ENCODE assay signal across 23 cellular contexts in genomic region chr6:7841781-7842468, GRCh38.
"Had no signal": no experiment of that assay in that cellular context is flagged by ENCODE, and none has a peak within 500 bp of the region (broad histone marks: within the 10 kb centered on the region; RNA-seq: fewer than 3 reads in every experiment).

No MANE protein-coding gene starts in this region.

- H3K36me3 ChIP-seq: brain microvascular endothelial cell, colonic mucosa, gastrocnemius medialis, sigmoid colon, spleen, thyroid gland had no signal

- H3K27me3 Mint-ChIP-seq: stimulated activated memory B cell treated with anti-CD40 and anti-IgM and Interleukin-4, amounts not matched to agents 10 μg/mL and 1 μg/mL and 100 μg/mL, for 72 hours had no signal

- FAIRE-seq: keratinocyte had no signal

- H3K9me3 ChIP-seq: colonic mucosa, gastrocnemius medialis, sigmoid colon, thyroid gland had no signal

- H3K4me3 ChIP-seq: colonic mucosa, gastrocnemius medialis, sigmoid colon, spleen, thyroid gland had no signal

- H3K4me3 Mint-ChIP-seq: activated CD4-positive, alpha-beta T cell treated with anti-CD3 and anti-CD28 coated beads, Interleukin-2, amount 10 ng/mL, durations not matched to agents 7 days and 5 days; activated CD8-positive, alpha-beta T cell treated with anti-CD3 and anti-CD28 coated beads, Interleukin-2, amount 10 ng/mL, durations not matched to agents 7 days and 5 days; activated naive CD4-positive, alpha-beta T cell treated with anti-CD3 and anti-CD28 coated beads for 36 hours; activated T-cell treated with anti-CD3 and anti-CD28 coated beads, Interleukin-2, amount 50 U/mL, for 24 hours; central memory CD8-positive, alpha-beta T cell; mesothelial cell of epicardium; nephron; stimulated activated memory B cell treated with anti-CD40 and anti-IgM and Interleukin-4, amounts not matched to agents 10 μg/mL and 1 μg/mL and 100 μg/mL, for 72 hours; T-helper 2 cell treated with Interferon-gamma antibody and Interleukin-4, amounts not matched to agents 5 μg/mL and 100 μg/mL, for 36 hours had no signal

- ATAC-seq: activated CD4-positive, CD25-positive, alpha-beta regulatory T cell treated with anti-CD3 and anti-CD28 coated beads, Interleukin-2, amount 50 U/mL, for 24 hours; activated CD8-positive, alpha-beta T cell treated with anti-CD3 and anti-CD28 coated beads, Interleukin-2, amount 10 ng/mL, durations not matched to agents 7 days and 5 days; gastrocnemius medialis; left lobe of liver; stimulated activated memory B cell treated with anti-CD40 and anti-IgM and Interleukin-4, amounts not matched to agents 10 μg/mL and 1 μg/mL and 100 μg/mL, for 72 hours had no signal

- H3K27ac Mint-ChIP-seq: activated CD4-positive, alpha-beta T cell treated with anti-CD3 and anti-CD28 coated beads, Interleukin-2, amount 10 ng/mL, durations not matched to agents 7 days and 5 days; activated CD8-positive, alpha-beta T cell treated with anti-CD3 and anti-CD28 coated beads, Interleukin-2, amount 10 ng/mL, durations not matched to agents 7 days and 5 days; activated naive CD4-positive, alpha-beta T cell treated with anti-CD3 and anti-CD28 coated beads for 36 hours; activated T-cell treated with anti-CD3 and anti-CD28 coated beads, Interleukin-2, amount 50 U/mL, for 24 hours; activated T-helper 2 cell treated with anti-CD3 and anti-CD28 coated beads, Interferon-gamma antibody, Interleukin-2, Interleukin-4, amounts not matched to agents 10 μg/mL and 5 μg/mL and 100 μg/mL, durations not matched to agents 14 hours and 24 hours and 36 hours; mesothelial cell of epicardium; nephron; stimulated activated memory B cell treated with anti-CD40 and anti-IgM and Interleukin-4, amounts not matched to agents 10 μg/mL and 1 μg/mL and 100 μg/mL, for 72 hours; T-helper 2 cell treated with Interferon-gamma antibody and Interleukin-4, amounts not matched to agents 5 μg/mL and 100 μg/mL, for 36 hours had no signal

- DNase-seq: activated CD4-positive, alpha-beta T cell treated with anti-CD3 and anti-CD28 coated beads, Interleukin-2, amount 10 ng/mL, durations not matched to agents 7 days and 5 days; activated CD8-positive, alpha-beta T cell treated with anti-CD3 and anti-CD28 coated beads, Interleukin-2, amount 10 ng/mL, durations not matched to agents 7 days and 5 days; activated naive CD4-positive, alpha-beta T cell treated with anti-CD3 and anti-CD28 coated beads for 36 hours; activated T-cell treated with anti-CD3 and anti-CD28 coated beads, Interleukin-2, amount 50 U/mL, for 24 hours; aorta; brain microvascular endothelial cell; colonic mucosa; erythroblast; gastrocnemius medialis; sigmoid colon; spleen; stimulated activated CD4-positive, alpha-beta T cell treated with anti-CD3 and anti-CD28 coated beads, Interleukin-4, amount 100 ng/mL, for 4 hours; thyroid gland had no signal

- H3K27ac ChIP-seq: brain microvascular endothelial cell, colonic mucosa, gastrocnemius medialis, parathyroid adenoma, sigmoid colon, spleen, thyroid gland had no signal

- H3K27me3 ChIP-seq: brain microvascular endothelial cell, colonic mucosa, gastrocnemius medialis, sigmoid colon, spleen, thyroid gland had no signal

- H3K4me1 Mint-ChIP-seq: activated CD4-positive, alpha-beta T cell treated with anti-CD3 and anti-CD28 coated beads, Interleukin-2, amount 10 ng/mL, durations not matched to agents 7 days and 5 days; central memory CD8-positive, alpha-beta T cell; mesothelial cell of epicardium; stimulated activated memory B cell treated with anti-CD40 and anti-IgM and Interleukin-4, amounts not matched to agents 10 μg/mL and 1 μg/mL and 100 μg/mL, for 72 hours had no signal

- H2AFZ ChIP-seq: parathyroid adenoma had no signal

- H3K4me1 ChIP-seq: colonic mucosa, gastrocnemius medialis, parathyroid adenoma, sigmoid colon, spleen, thyroid gland had no signal

- H3K79me2 ChIP-seq: parathyroid adenoma had no signal

- H3K9me3 Mint-ChIP-seq: activated CD4-positive, alpha-beta T cell treated with anti-CD3 and anti-CD28 coated beads, Interleukin-2, amount 10 ng/mL, durations not matched to agents 7 days and 5 days; activated naive CD4-positive, alpha-beta T cell treated with anti-CD3 and anti-CD28 coated beads for 36 hours; activated T-helper 2 cell treated with anti-CD3 and anti-CD28 coated beads, Interferon-gamma antibody, Interleukin-2, Interleukin-4, amounts not matched to agents 10 μg/mL and 5 μg/mL and 100 μg/mL, durations not matched to agents 14 hours and 24 hours and 36 hours; central memory CD8-positive, alpha-beta T cell; mesothelial cell of epicardium; nephron; T-helper 2 cell treated with Interferon-gamma antibody and Interleukin-4, amounts not matched to agents 5 μg/mL and 100 μg/mL, for 36 hours had no signal

- H3K36me3 Mint-ChIP-seq: mesothelial cell of epicardium; stimulated activated memory B cell treated with anti-CD40 and anti-IgM and Interleukin-4, amounts not matched to agents 10 μg/mL and 1 μg/mL and 100 μg/mL, for 72 hours had no signal
